Comparison of ENCODE assay signal across 1 cellular context in the genomic region with DNA sequence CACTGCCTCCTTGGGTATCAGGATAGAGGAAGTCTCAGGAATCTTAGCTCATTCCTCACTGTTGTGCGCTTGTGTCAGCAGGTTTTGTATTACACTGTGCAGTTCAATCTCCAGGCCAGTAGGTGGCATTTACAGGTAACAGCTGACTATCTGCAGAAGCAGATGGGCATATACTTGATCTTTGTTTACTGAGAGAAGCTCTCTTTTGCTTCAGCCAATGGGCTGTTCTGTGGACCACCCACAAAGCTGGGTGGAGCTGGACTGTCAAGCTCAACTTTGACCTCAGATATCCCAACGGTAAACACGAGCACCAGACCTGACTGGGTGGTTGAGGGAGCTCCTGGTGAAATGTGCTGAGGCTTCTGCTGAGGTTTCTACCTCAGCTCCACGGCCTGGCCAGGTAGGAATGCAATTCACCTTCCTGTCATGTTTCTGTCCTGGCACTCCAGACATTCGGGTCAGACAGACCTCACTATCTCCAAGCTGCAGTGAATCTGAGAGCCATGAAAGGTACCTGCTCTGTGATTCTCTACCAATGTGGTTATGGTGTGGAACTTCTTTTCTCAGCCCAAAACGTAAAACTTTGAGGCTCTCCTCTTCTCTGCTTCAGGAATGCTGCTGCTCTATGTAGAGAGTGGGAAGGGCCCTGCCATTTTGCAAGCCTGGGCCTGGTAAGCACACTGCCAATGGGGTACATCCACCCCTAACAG.
TF ChIP-seq lines count a peak whose summit lies in the region.

No MANE protein-coding gene starts in this region.

TF ChIP-seq in HepG2, 621 proteins besides CTCF, POLR2A, EP300 and RAD21 (continued from another document and continues in another):
- TF ChIP-seq TIGD3 (CRISPR knock-in tag; IDR thresholded peaks at IDR 0.05; ENCODE audit: borderline replicate concordance) = no peak
- TF ChIP-seq REXO4 (CRISPR knock-in tag; IDR thresholded peaks at IDR 0.05; ENCODE audit: borderline replicate concordance) = no peak
- no peak for TF ChIP-seq THAP8 (CRISPR knock-in tag; IDR thresholded peaks at IDR 0.05; ENCODE audit: borderline replicate concordance)
- no peak; the same call in 1 of the 2 replicates for TF ChIP-seq ZNF124 (CRISPR knock-in tag; IDR thresholded peaks at IDR 0.05)
- 0 out of 2 replicates have a peak, but pooled peaks have one; percentile 10 for TF ChIP-seq SALL2 (CRISPR knock-in tag; IDR thresholded peaks at IDR 0.05)
- TF ChIP-seq ZNF672 (CRISPR knock-in tag; IDR thresholded peaks at IDR 0.05) = no peak
- TF ChIP-seq DMAP1 (CRISPR knock-in tag; IDR thresholded peaks at IDR 0.05) = no peak
- TF ChIP-seq ZNF30 (CRISPR knock-in tag; IDR thresholded peaks at IDR 0.05) = no peak
- TF ChIP-seq, protein P1, sequence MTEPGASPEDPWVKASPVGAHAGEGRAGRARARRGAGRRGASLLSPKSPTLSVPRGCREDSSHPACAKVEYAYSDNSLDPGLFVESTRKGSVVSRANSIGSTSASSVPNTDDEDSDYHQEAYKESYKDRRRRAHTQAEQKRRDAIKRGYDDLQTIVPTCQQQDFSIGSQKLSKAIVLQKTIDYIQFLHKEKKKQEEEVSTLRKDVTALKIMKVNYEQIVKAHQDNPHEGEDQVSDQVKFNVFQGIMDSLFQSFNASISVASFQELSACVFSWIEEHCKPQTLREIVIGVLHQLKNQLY (CRISPR knock-in tag; IDR thresholded peaks at IDR 0.05) = peak; percentile 34; the same call in 1 of the 2 replicates
- no peak for TF ChIP-seq TCF7 (IDR thresholded peaks at IDR 0.05; ENCODE audit: low read depth)
- no peak for TF ChIP-seq ZNF83 (CRISPR knock-in tag; IDR thresholded peaks at IDR 0.05; ENCODE audit: borderline replicate concordance)
- TF ChIP-seq KDM2A (CRISPR knock-in tag; IDR thresholded peaks at IDR 0.05; ENCODE audit: borderline replicate concordance, low read depth) = peak; percentile 58; the same call in 1 of the 2 replicates
- TF ChIP-seq ZNF747 (CRISPR knock-in tag; IDR thresholded peaks at IDR 0.05; ENCODE audit: borderline replicate concordance) = peak; percentile 50; the same call in 1 of the 2 replicates
- peak; percentile 70 for TF ChIP-seq NCOA2 (CRISPR knock-in tag; IDR thresholded peaks at IDR 0.05)
- 0 out of 2 replicates have a peak, but pooled peaks have one; percentile 30 for TF ChIP-seq TP53 (CRISPR knock-in tag; conservative IDR thresholded peaks at IDR 0.05)
- TF ChIP-seq HDAC1 (CRISPR knock-in tag; IDR thresholded peaks at IDR 0.05) = peak; percentile 58
- peak; percentile 72; the same call in 1 of the 2 replicates for TF ChIP-seq ZNF12 (CRISPR knock-in tag; IDR thresholded peaks at IDR 0.05)
- TF ChIP-seq ZBTB8A (CRISPR knock-in tag; IDR thresholded peaks at IDR 0.05; ENCODE audit: borderline replicate concordance, low read depth) = no peak
- TF ChIP-seq NFRKB (IDR thresholded peaks at IDR 0.05) = no peak
- no peak for TF ChIP-seq ZNF280D (CRISPR knock-in tag; IDR thresholded peaks at IDR 0.05)
- TF ChIP-seq RORA (CRISPR knock-in tag; IDR thresholded peaks at IDR 0.05) = no peak
- no peak for TF ChIP-seq ZNF101 (CRISPR knock-in tag; IDR thresholded peaks at IDR 0.05; ENCODE audit: borderline replicate concordance, low read depth)
- TF ChIP-seq RFX3 (CRISPR knock-in tag; IDR thresholded peaks at IDR 0.05) = 0 out of 2 replicates have a peak, but pooled peaks have one; percentile 18
- TF ChIP-seq ZBTB7B (CRISPR knock-in tag; IDR thresholded peaks at IDR 0.05) = peak; percentile 55; the same call in 1 of the 2 replicates
- no peak for TF ChIP-seq ESRRA (CRISPR knock-in tag; IDR thresholded peaks at IDR 0.05; ENCODE audit: low read depth)
- TF ChIP-seq IRF2 (CRISPR knock-in tag; IDR thresholded peaks at IDR 0.05) = peak; percentile 86
- 0 out of 2 replicates have a peak, but pooled peaks have one; percentile 22 for TF ChIP-seq GABPB1 (CRISPR knock-in tag; IDR thresholded peaks at IDR 0.05)
- no peak for TF ChIP-seq ZSCAN21 (CRISPR knock-in tag; IDR thresholded peaks at IDR 0.05; ENCODE audit: borderline replicate concordance)
- TF ChIP-seq, protein P2, sequence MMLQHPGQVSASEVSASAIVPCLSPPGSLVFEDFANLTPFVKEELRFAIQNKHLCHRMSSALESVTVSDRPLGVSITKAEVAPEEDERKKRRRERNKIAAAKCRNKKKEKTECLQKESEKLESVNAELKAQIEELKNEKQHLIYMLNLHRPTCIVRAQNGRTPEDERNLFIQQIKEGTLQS (CRISPR knock-in tag; IDR thresholded peaks at IDR 0.05) = no peak
- no peak for TF ChIP-seq EED (CRISPR knock-in tag; IDR thresholded peaks at IDR 0.05)
- TF ChIP-seq, protein P3, sequence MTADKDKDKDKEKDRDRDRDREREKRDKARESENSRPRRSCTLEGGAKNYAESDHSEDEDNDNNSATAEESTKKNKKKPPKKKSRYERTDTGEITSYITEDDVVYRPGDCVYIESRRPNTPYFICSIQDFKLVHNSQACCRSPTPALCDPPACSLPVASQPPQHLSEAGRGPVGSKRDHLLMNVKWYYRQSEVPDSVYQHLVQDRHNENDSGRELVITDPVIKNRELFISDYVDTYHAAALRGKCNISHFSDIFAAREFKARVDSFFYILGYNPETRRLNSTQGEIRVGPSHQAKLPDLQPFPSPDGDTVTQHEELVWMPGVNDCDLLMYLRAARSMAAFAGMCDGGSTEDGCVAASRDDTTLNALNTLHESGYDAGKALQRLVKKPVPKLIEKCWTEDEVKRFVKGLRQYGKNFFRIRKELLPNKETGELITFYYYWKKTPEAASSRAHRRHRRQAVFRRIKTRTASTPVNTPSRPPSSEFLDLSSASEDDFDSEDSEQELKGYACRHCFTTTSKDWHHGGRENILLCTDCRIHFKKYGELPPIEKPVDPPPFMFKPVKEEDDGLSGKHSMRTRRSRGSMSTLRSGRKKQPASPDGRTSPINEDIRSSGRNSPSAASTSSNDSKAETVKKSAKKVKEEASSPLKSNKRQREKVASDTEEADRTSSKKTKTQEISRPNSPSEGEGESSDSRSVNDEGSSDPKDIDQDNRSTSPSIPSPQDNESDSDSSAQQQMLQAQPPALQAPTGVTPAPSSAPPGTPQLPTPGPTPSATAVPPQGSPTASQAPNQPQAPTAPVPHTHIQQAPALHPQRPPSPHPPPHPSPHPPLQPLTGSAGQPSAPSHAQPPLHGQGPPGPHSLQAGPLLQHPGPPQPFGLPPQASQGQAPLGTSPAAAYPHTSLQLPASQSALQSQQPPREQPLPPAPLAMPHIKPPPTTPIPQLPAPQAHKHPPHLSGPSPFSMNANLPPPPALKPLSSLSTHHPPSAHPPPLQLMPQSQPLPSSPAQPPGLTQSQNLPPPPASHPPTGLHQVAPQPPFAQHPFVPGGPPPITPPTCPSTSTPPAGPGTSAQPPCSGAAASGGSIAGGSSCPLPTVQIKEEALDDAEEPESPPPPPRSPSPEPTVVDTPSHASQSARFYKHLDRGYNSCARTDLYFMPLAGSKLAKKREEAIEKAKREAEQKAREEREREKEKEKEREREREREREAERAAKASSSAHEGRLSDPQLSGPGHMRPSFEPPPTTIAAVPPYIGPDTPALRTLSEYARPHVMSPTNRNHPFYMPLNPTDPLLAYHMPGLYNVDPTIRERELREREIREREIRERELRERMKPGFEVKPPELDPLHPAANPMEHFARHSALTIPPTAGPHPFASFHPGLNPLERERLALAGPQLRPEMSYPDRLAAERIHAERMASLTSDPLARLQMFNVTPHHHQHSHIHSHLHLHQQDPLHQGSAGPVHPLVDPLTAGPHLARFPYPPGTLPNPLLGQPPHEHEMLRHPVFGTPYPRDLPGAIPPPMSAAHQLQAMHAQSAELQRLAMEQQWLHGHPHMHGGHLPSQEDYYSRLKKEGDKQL (CRISPR knock-in tag; IDR thresholded peaks at IDR 0.05; ENCODE audit: low read depth) = no peak
- TF ChIP-seq JUNB (CRISPR knock-in tag; IDR thresholded peaks at IDR 0.05; ENCODE audit: borderline replicate concordance) = no peak
- peak; percentile 25; the same call in 1 of the 3 replicates for TF ChIP-seq MXI1 (IDR thresholded peaks at IDR 0.05; ENCODE audit: borderline replicate concordance, low read depth, low read length)
- TF ChIP-seq FOXM1 (CRISPR knock-in tag; IDR thresholded peaks at IDR 0.05) = no peak
- no peak; the same call in 1 of the 2 replicates for TF ChIP-seq ZBTB26 (CRISPR knock-in tag; IDR thresholded peaks at IDR 0.05; ENCODE audit: borderline replicate concordance)
- TF ChIP-seq, protein P4, sequence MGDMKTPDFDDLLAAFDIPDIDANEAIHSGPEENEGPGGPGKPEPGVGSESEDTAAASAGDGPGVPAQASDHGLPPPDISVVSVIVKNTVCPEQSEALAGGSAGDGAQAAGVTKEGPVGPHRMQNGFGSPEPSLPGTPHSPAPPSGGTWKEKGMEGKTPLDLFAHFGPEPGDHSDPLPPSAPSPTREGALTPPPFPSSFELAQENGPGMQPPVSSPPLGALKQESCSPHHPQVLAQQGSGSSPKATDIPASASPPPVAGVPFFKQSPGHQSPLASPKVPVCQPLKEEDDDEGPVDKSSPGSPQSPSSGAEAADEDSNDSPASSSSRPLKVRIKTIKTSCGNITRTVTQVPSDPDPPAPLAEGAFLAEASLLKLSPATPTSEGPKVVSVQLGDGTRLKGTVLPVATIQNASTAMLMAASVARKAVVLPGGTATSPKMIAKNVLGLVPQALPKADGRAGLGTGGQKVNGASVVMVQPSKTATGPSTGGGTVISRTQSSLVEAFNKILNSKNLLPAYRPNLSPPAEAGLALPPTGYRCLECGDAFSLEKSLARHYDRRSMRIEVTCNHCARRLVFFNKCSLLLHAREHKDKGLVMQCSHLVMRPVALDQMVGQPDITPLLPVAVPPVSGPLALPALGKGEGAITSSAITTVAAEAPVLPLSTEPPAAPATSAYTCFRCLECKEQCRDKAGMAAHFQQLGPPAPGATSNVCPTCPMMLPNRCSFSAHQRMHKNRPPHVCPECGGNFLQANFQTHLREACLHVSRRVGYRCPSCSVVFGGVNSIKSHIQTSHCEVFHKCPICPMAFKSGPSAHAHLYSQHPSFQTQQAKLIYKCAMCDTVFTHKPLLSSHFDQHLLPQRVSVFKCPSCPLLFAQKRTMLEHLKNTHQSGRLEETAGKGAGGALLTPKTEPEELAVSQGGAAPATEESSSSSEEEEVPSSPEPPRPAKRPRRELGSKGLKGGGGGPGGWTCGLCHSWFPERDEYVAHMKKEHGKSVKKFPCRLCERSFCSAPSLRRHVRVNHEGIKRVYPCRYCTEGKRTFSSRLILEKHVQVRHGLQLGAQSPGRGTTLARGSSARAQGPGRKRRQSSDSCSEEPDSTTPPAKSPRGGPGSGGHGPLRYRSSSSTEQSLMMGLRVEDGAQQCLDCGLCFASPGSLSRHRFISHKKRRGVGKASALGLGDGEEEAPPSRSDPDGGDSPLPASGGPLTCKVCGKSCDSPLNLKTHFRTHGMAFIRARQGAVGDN (CRISPR knock-in tag; IDR thresholded peaks at IDR 0.05) = peak; percentile 48; the same call in 1 of the 2 replicates
- TF ChIP-seq GTF2F1 (IDR thresholded peaks at IDR 0.05; ENCODE audit: low read length) = no peak
- no peak for TF ChIP-seq ZNF383 (CRISPR knock-in tag; IDR thresholded peaks at IDR 0.05; ENCODE audit: borderline replicate concordance)
- TF ChIP-seq, protein P5, sequence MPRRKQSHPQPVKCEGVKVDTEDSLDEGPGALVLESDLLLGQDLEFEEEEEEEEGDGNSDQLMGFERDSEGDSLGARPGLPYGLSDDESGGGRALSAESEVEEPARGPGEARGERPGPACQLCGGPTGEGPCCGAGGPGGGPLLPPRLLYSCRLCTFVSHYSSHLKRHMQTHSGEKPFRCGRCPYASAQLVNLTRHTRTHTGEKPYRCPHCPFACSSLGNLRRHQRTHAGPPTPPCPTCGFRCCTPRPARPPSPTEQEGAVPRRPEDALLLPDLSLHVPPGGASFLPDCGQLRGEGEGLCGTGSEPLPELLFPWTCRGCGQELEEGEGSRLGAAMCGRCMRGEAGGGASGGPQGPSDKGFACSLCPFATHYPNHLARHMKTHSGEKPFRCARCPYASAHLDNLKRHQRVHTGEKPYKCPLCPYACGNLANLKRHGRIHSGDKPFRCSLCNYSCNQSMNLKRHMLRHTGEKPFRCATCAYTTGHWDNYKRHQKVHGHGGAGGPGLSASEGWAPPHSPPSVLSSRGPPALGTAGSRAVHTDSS (CRISPR knock-in tag; conservative IDR thresholded peaks at IDR 0.05) = no peak
- no peak for TF ChIP-seq ZNF570 (CRISPR knock-in tag; IDR thresholded peaks at IDR 0.05; ENCODE audit: borderline replicate concordance)
- peak; percentile 90 for TF ChIP-seq STAG1 (CRISPR knock-in tag; IDR thresholded peaks at IDR 0.05)
